In the genomic region with DNA sequence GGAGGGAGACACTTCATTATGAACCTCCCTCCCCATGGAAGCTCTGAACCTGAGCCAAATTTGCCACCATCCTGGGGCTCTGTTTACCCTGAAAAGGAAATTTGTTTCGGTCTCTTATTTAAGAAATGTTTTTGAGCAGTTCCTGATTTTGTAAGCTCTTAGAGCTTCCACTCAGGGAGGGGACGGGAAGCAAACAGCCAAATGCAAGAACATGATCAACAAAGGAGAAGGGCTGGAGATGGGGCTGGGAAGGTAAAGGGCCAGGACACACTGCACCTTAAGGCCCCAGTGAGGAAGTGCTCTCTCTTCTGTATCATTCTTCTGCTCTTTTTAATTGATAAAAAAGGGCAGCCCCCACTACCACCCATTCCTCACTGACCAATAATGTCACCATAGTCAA, we compare ENCODE assay signal across 13 cellular contexts.
DNase-seq lines count a peak whose midpoint lies in the region; ATAC-seq and TF ChIP-seq lines count a peak whose summit lies in the region.
"Had no signal": no experiment of that assay in that cellular context is flagged by ENCODE, and none has a peak within 500 bp of the region (broad histone marks: within the 10 kb centered on the region; RNA-seq: fewer than 3 reads in every experiment).

No MANE protein-coding gene starts in this region.

- H2AFZ ChIP-seq in hepatocyte = no peak overlapping the region

- H3K9me2 ChIP-seq in hepatocyte (replicated peaks; ENCODE audit: insufficient read depth) = no peaks in the 10 kb centered on the region

- no peak overlapping the region for H3K4me3 ChIP-seq in colonic mucosa
- H3K4me3 ChIP-seq in hepatocyte = no peak overlapping the region
- H3K4me3 ChIP-seq in prostate gland = no peak overlapping the region
- H3K4me3 ChIP-seq in upper lobe of right lung = no peak overlapping the region

- H3K27me3 ChIP-seq in colonic mucosa (no peaks in the 10 kb centered on the region), hepatocyte (no peaks in the 10 kb centered on the region), prostate gland (replicated peaks; ENCODE audit: insufficient read depth) (no peaks in the 10 kb centered on the region), upper lobe of right lung (no peaks in the 10 kb centered on the region)

- DNase-seq in colonic mucosa = no peak
- no peak for DNase-seq in hepatocyte (ENCODE audit: low spot score)
- DNase-seq in prostate gland (ENCODE audit: low spot score) = no peak
- DNase-seq in upper lobe of right lung = no peak
- DNase-seq in left colon = no peak
- DNase-seq in activated effector memory CD4-positive, alpha-beta T cell treated with anti-CD3 and anti-CD28 coated beads, Interleukin-2, amount 50 U/mL, for 16 hours = no peak
- DNase-seq: AML-193; CD4-positive, CD25-positive, alpha-beta regulatory T cell; NCI-H1092; NCI-H1694; NCI-H774 had no signal

- WGBS in hepatocyte (ENCODE audit: low lambda C conversion rate, missing lambda C conversion rate) = 67% methylated on average over 2 of the region's 2 CpGs
- WGBS in prostate gland = 45% methylated on average over 2 of the region's 2 CpGs

- peak overlapping the region; percentile 36 for H3K27ac ChIP-seq in colonic mucosa
- H3K27ac ChIP-seq in hepatocyte = peak overlapping the region; percentile 46
- peak overlapping the region; percentile 27 to 46 for H3K27ac ChIP-seq in prostate gland
- H3K27ac ChIP-seq in upper lobe of right lung = peak overlapping the region; percentile 76
- H3K27ac ChIP-seq: KMS-11 had no signal

- peak; percentile 25 for ATAC-seq in upper lobe of right lung
- ATAC-seq in left colon = no peak
- no peak for ATAC-seq in GM18870 (IDR thresholded peaks at IDR 0.05; ENCODE audit: unreplicated experiment)

- H3K4me1 ChIP-seq in colonic mucosa = no peaks in the 10 kb centered on the region
- peaks cover 14% of the 10 kb centered on the region for H3K4me1 ChIP-seq in hepatocyte (ENCODE audit: insufficient read depth)
- H3K4me1 ChIP-seq in prostate gland (replicated peaks) = peaks cover 7% of the 10 kb centered on the region
- peaks cover 28% of the 10 kb centered on the region for H3K4me1 ChIP-seq in upper lobe of right lung

- H3K9me3 ChIP-seq in colonic mucosa (no peaks in the 10 kb centered on the region), hepatocyte (ENCODE audit: low read depth) (no peaks in the 10 kb centered on the region), prostate gland (no peaks in the 10 kb centered on the region), upper lobe of right lung (peaks cover 8% of the 10 kb centered on the region)

- no peak overlapping the region for H3K9ac ChIP-seq in colonic mucosa (ENCODE audit: low read depth in 2 of 2, low read length in 2 of 2)
- H3K9ac ChIP-seq: KMS-11 had no signal

- intact Hi-C loops in colonic mucosa (cut with DNase I) = no loop called here
- intact Hi-C loops in prostate gland (cut with DNase I) = no loop called here
- intact Hi-C loops in upper lobe of right lung (cut with DNase I) = no loop called here
- intact Hi-C loops in left colon (cut with DNase I, micrococcal nuclease) = no loop called here

- peak overlapping the region; percentile 43 for H3K4me2 ChIP-seq in hepatocyte
- H3K4me2 ChIP-seq: KMS-11 had no signal

- H4K20me1 ChIP-seq in hepatocyte (ENCODE audit: insufficient read depth, poor library complexity, severe bottlenecking) = no peaks in the 10 kb centered on the region

- TF ChIP-seq CTCF in colonic mucosa (IDR thresholded peaks at IDR 0.05) (no peak), hepatocyte (IDR thresholded peaks at IDR 0.05; ENCODE audit: poor library complexity) (no peak), prostate gland (IDR thresholded peaks at IDR 0.05) (no peak), upper lobe of right lung (IDR thresholded peaks at IDR 0.05) (no peak)

- no peak for TF ChIP-seq POLR2A in prostate gland (IDR thresholded peaks at IDR 0.05)

- H3K36me3 ChIP-seq in colonic mucosa (no peaks in the 10 kb centered on the region), hepatocyte (replicated peaks; ENCODE audit: insufficient read depth, low read depth) (no peaks in the 10 kb centered on the region), prostate gland (no peaks in the 10 kb centered on the region), upper lobe of right lung (peaks cover under 1% of the 10 kb centered on the region)

- no peaks in the 10 kb centered on the region for H3K79me2 ChIP-seq in hepatocyte
